In genomic region chr10:63237396-63237795, GRCh38 we compare ENCODE assay signal across 9 cellular contexts.
DNase-seq lines count a peak whose midpoint lies in the region; ATAC-seq and TF ChIP-seq lines count a peak whose summit lies in the region.
"Had no signal": no experiment of that assay in that cellular context is flagged by ENCODE, and none has a peak within 500 bp of the region (broad histone marks: within the 10 kb centered on the region; RNA-seq: fewer than 3 reads in every experiment).

No MANE protein-coding gene starts in this region.

- no peak overlapping the region for H4K8ac ChIP-seq in IMR-90 (ENCODE audit: low read depth in 2 of 2, low read length in 2 of 2)

- no TSS peak for BruUV-seq in IMR-90 (replicated peaks; lab: Mats Ljungman, UMichigan)

- no peak for TF ChIP-seq POLR2A in IMR-90 (IDR thresholded peaks at IDR 0.05; ENCODE audit: low read depth, low read length)

- H3K4me3 ChIP-seq in IMR-90 (ENCODE audit: insufficient read depth, low read depth, low read length): no peak overlapping the region
- no peak overlapping the region for H3K4me3 ChIP-seq in ascending aorta

- no peaks in the 10 kb centered on the region for H3K9me3 Mint-ChIP-seq in natural killer cell
- H3K9me3 Mint-ChIP-seq: neural crest cell had no signal

- H2AK9ac ChIP-seq in IMR-90 (replicated peaks; ENCODE audit: low read depth, low read length, poor library complexity): no peak overlapping the region

- POLR2A ChIA-PET in IMR-90 (lab: Charles Lee; ENCODE audit: unreplicated experiment): no interaction called here

- CTCF ChIA-PET in IMR-90 (lab: Yijun Ruan, JAX): no interaction called here

- peak overlapping the region; percentile 46 for H3K27ac ChIP-seq in C4-2B
- no peak overlapping the region for H3K27ac ChIP-seq in IMR-90 (ENCODE audit: insufficient read depth, low read length)
- H3K27ac ChIP-seq in ascending aorta: peak overlapping the region; percentile 29 to 71

- H2BK5ac ChIP-seq in IMR-90 (ENCODE audit: low read depth, low read length, poor library complexity, severe bottlenecking): no peak overlapping the region

- DNase-seq in IMR-90 (no peak), ascending aorta (ENCODE audit: low spot score in 2 of 2) (no peak), natural killer cell (no peak), retina (no peak)
- DNase-seq in stimulated activated CD4-positive, alpha-beta T cell treated with anti-CD3 and anti-CD28 coated beads, Interleukin-2, amount 100 ng/mL, for 24 hours: no peak

- no peak overlapping the region for H3K9ac ChIP-seq in IMR-90 (ENCODE audit: low read depth, low read length)

- H3K4me2 ChIP-seq in IMR-90 (ENCODE audit: low read depth, low read length): no peak overlapping the region

- H4K20me1 ChIP-seq in IMR-90 (ENCODE audit: insufficient read depth, low read length): peaks cover 32% of the 10 kb centered on the region; the same call in 1 of the 2 replicates

- H3K27me3 Mint-ChIP-seq in natural killer cell (ENCODE audit: low read depth in 2 of 2): no peaks in the 10 kb centered on the region

- no peak overlapping the region for H3K56ac ChIP-seq in IMR-90 (ENCODE audit: extremely low read depth, insufficient read depth, low read length)

- peak overlapping the region; percentile 56; the same call in 1 of the 2 replicates for H3K4ac ChIP-seq in IMR-90 (ENCODE audit: low read depth, low read length)

- H2BK15ac ChIP-seq in IMR-90 (ENCODE audit: low read depth, low read length): no peak overlapping the region; the same call in 2 of the 3 replicates

- H3K79me1 ChIP-seq in IMR-90 (ENCODE audit: low read depth in 1 of 2, low read length in 2 of 2): peaks cover 16 to 56% of the 10 kb centered on the region in 2 experiments

- peaks cover 32 to 41% of the 10 kb centered on the region in 2 donors for H3K4me1 Mint-ChIP-seq in natural killer cell

- H3K9me1 ChIP-seq in IMR-90 (ENCODE audit: insufficient read depth, low read length): peaks cover 4% of the 10 kb centered on the region; the same call in 1 of the 2 replicates

- no peak overlapping the region for H2AFZ ChIP-seq in IMR-90 (replicated peaks; ENCODE audit: low read length, poor library complexity)

- in situ Hi-C loops in IMR-90 (cut with MboI; ENCODE audit: low sequenced_read_pairs): no loop called here

- H3K14ac ChIP-seq in IMR-90 (replicated peaks; ENCODE audit: low read depth, low read length): peak overlapping the region; percentile 77; the same call in 1 of the 2 replicates

- 0 out of 2 replicates have a peak, but pooled peaks cover 3% of the 10 kb centered on the region for H3K4me1 ChIP-seq in IMR-90 (ENCODE audit: control insufficient read depth, insufficient read depth, low read length)
- H3K4me1 ChIP-seq in ascending aorta: peaks cover 0 to 30% of the 10 kb centered on the region in 2 donors

- peak overlapping the region; percentile 13 to 23 for H3K27ac Mint-ChIP-seq in natural killer cell

- no peak overlapping the region for H2AK5ac ChIP-seq in IMR-90 (ENCODE audit: low read depth, low read length)

- intact Hi-C loops in IMR-90 (cut with micrococcal nuclease): no loop called here
- intact Hi-C loops in ascending aorta (cut with DNase I): no loop called here
- intact Hi-C loops in natural killer cell (cut with micrococcal nuclease): no loop called here

- H2BK120ac ChIP-seq in IMR-90 (ENCODE audit: low read depth, low read length): no peak overlapping the region

- H3K4me3 Mint-ChIP-seq in natural killer cell: no peak overlapping the region
- H3K4me3 Mint-ChIP-seq: neural crest cell had no signal

- no peak overlapping the region for H3K23ac ChIP-seq in IMR-90 (ENCODE audit: low read depth, low read length)

- H3K27me3 ChIP-seq in IMR-90 (ENCODE audit: control insufficient read depth, insufficient read depth, low read length) (no peaks in the 10 kb centered on the region), ascending aorta (no peaks in the 10 kb centered on the region)

- H4K91ac ChIP-seq in IMR-90 (ENCODE audit: insufficient read depth, low read depth, low read length): no peak overlapping the region

- H3K36me3 ChIP-seq in IMR-90 (ENCODE audit: control insufficient read depth, insufficient read depth, low read length) (no peaks in the 10 kb centered on the region), ascending aorta (no peaks in the 10 kb centered on the region)

- H3K36me3 Mint-ChIP-seq in natural killer cell: no peaks in the 10 kb centered on the region

- no peak for TF ChIP-seq CTCF in C4-2B (conservative IDR thresholded peaks at IDR 0.05)
- no peak for TF ChIP-seq CTCF in IMR-90 (conservative IDR thresholded peaks at IDR 0.05; ENCODE audit: low read depth, low read length)
- TF ChIP-seq CTCF in ascending aorta (IDR thresholded peaks at IDR 0.05): no peak
- TF ChIP-seq CTCF in natural killer cell (IDR thresholded peaks at IDR 0.05): no peak

- dilution Hi-C loops in IMR-90 (cut with HindIII; ENCODE audit: low sequenced_read_pairs, unreplicated experiment): no loop called here

- H2BK20ac ChIP-seq in IMR-90 (ENCODE audit: low read depth, low read length): peak overlapping the region; percentile 72

- no CpG with 5 or more reads among the region's 3 CpGs for WGBS in IMR-90 (ENCODE audit: extremely low coverage in 2 of 2, insufficient read length in 1 of 2), 2 experiments

- no peak overlapping the region for H3K18ac ChIP-seq in IMR-90 (ENCODE audit: low read depth, low read length)

- H3K9me3 ChIP-seq in IMR-90 (ENCODE audit: control insufficient read depth, insufficient read depth, low read length) (no peaks in the 10 kb centered on the region), ascending aorta (no peaks in the 10 kb centered on the region)

- H4K5ac ChIP-seq in IMR-90 (ENCODE audit: low read depth, low read length): no peak overlapping the region

- ATAC-seq in IMR-90 (ENCODE audit: low read depth) (no peak), natural killer cell (no peak), GM21515 (IDR thresholded peaks at IDR 0.05; ENCODE audit: unreplicated experiment) (no peak), HG03196 (IDR thresholded peaks at IDR 0.05; ENCODE audit: unreplicated experiment) (no peak)

- no peak for TF ChIP-seq RAD21 in IMR-90 (IDR thresholded peaks at IDR 0.05; ENCODE audit: low read length)

TF ChIP-seq in IMR-90, 13 proteins besides CTCF, POLR2A, EP300 and RAD21:
- TF ChIP-seq CEBPB (IDR thresholded peaks at IDR 0.05; ENCODE audit: low read depth, low read length) (no peak), RCOR1 (IDR thresholded peaks at IDR 0.05; ENCODE audit: insufficient replicate concordance, low read length) (no peak), CHD1 (IDR thresholded peaks at IDR 0.05; ENCODE audit: low read depth, low read length) (no peak), NFE2L2 (IDR thresholded peaks at IDR 0.05; ENCODE audit: low read depth, low read length) (no peak)
TF ChIP-seq in IMR-90: peak in this region for 0.
